In genomic region chr16:50781518-50781917, GRCh38 we compare ENCODE assay signal across 25 cellular contexts. TPM values are rescaled to one million over a fixed set of nuclear protein-coding genes. Genes with fewer than 3 reads are reported as not detected.
A peak's percentile ranks its signal among the peaks of the same experiment; 100 is the strongest.
DNase-seq lines count a peak whose midpoint lies in the region; ATAC-seq and TF ChIP-seq lines count a peak whose summit lies in the region.
"Had no signal": no experiment of that assay in that cellular context is flagged by ENCODE, and none has a peak within 500 bp of the region (broad histone marks: within the 10 kb centered on the region; RNA-seq: fewer than 3 reads in every experiment).

No MANE protein-coding gene starts in this region.

- H3K4me3 Mint-ChIP-seq in stimulated activated naive CD8-positive, alpha-beta T cell treated with anti-CD3 and anti-CD28 coated beads, Interleukin-15, Interleukin-2, amounts not matched to agents 100 ng/mL and 50 ng/mL, for 24 hours = no peak overlapping the region
- H3K4me3 Mint-ChIP-seq in T-helper 2 cell treated with Interferon-gamma antibody and Interleukin-4, amounts not matched to agents 5 μg/mL and 100 μg/mL, for 36 hours = peak overlapping the region; percentile 56
- no peak overlapping the region for H3K4me3 Mint-ChIP-seq in Calu3 (ENCODE audit: low read depth, unreplicated experiment)
- H3K4me3 Mint-ChIP-seq: stimulated activated memory B cell treated with anti-CD40 and anti-IgM and Interleukin-4, amounts not matched to agents 10 μg/mL and 1 μg/mL and 100 μg/mL, for 72 hours had no signal

- peaks cover 10% of the 10 kb centered on the region for H3K4me1 ChIP-seq in effector memory CD4-positive, alpha-beta T cell (ENCODE audit: control insufficient read depth, insufficient read depth, low read length, poor library complexity, severe bottlenecking)
- no peaks in the 10 kb centered on the region for H3K4me1 ChIP-seq in smooth muscle cell (ENCODE audit: low read depth)
- H3K4me1 ChIP-seq: left ventricle myocardium inferior, prostate gland, SJSA1, uterus had no signal

- H3K36me3 Mint-ChIP-seq in stimulated activated naive CD8-positive, alpha-beta T cell treated with anti-CD3 and anti-CD28 coated beads, Interleukin-15, Interleukin-2, amounts not matched to agents 100 ng/mL and 50 ng/mL, for 24 hours (ENCODE audit: low read depth) = peaks cover 73% of the 10 kb centered on the region
- H3K36me3 Mint-ChIP-seq in T-helper 2 cell treated with Interferon-gamma antibody and Interleukin-4, amounts not matched to agents 5 μg/mL and 100 μg/mL, for 36 hours (ENCODE audit: low read depth) = peaks cover 78% of the 10 kb centered on the region
- H3K36me3 Mint-ChIP-seq in Calu3 (ENCODE audit: insufficient read depth, unreplicated experiment) = no peaks in the 10 kb centered on the region

- DNase-seq in stimulated activated naive CD8-positive, alpha-beta T cell treated with anti-CD3 and anti-CD28 coated beads, Interleukin-15, Interleukin-2, amounts not matched to agents 100 U/mL and 50 U/mL, for 24 hours = no peak
- no peak for DNase-seq in T-helper 2 cell treated with Interferon-gamma antibody and Interleukin-4, amounts not matched to agents 5 μg/mL and 100 μg/mL, for 36 hours (ENCODE audit: low spot score)
- DNase-seq in effector memory CD4-positive, alpha-beta T cell = no peak
- no peak for DNase-seq in smooth muscle cell (lab: John Stamatoyannopoulos, UW; ENCODE audit: unreplicated experiment)
- DNase-seq in Calu3 = no peak
- DNase-seq in activated effector memory CD4-positive, alpha-beta T cell treated with anti-CD3 and anti-CD28 coated beads, Interleukin-2, amount 50 U/mL, for 16 hours = no peak
- DNase-seq: caudate nucleus, hippocampal formation, KG1, left ventricle myocardium inferior, MG63, NCI-H1105 treated with DMSO at 0.1 percent for 48 hours, NCI-H2029, NCI-H345, NCI-H774, nucleus accumbens, uterus had no signal

- H3K27ac ChIP-seq in effector memory CD4-positive, alpha-beta T cell (ENCODE audit: insufficient read depth, low read length, poor library complexity, severe bottlenecking) = peak overlapping the region; percentile 41
- H3K27ac ChIP-seq in smooth muscle cell (ENCODE audit: low read depth) = no peak overlapping the region
- H3K27ac ChIP-seq: C4-2B, left ventricle myocardium inferior, prostate gland, SJSA1, thoracic aorta, uterus had no signal

- no peak overlapping the region for H2AFZ ChIP-seq in smooth muscle cell (ENCODE audit: low read depth)

- no peaks in the 10 kb centered on the region for H3K9me3 ChIP-seq in effector memory CD4-positive, alpha-beta T cell (ENCODE audit: control insufficient read depth, low read length)
- no peaks in the 10 kb centered on the region for H3K9me3 ChIP-seq in smooth muscle cell (replicated peaks; ENCODE audit: low read depth)
- H3K9me3 ChIP-seq: left ventricle myocardium inferior, MG63, prostate gland, SJSA1, thoracic aorta, uterus had no signal

- WGBS in smooth muscle cell (ENCODE audit: low lambda C conversion rate) = 94% methylated on average over 3 of the region's 3 CpGs

- H3K36me3 ChIP-seq in effector memory CD4-positive, alpha-beta T cell (ENCODE audit: control insufficient read depth, insufficient read depth, low read length) = peaks cover 66% of the 10 kb centered on the region
- peaks cover 11% of the 10 kb centered on the region for H3K36me3 ChIP-seq in smooth muscle cell (ENCODE audit: low read depth)
- H3K36me3 ChIP-seq: MG63, prostate gland, uterus had no signal

- H3K27me3 Mint-ChIP-seq in stimulated activated naive CD8-positive, alpha-beta T cell treated with anti-CD3 and anti-CD28 coated beads, Interleukin-15, Interleukin-2, amounts not matched to agents 100 ng/mL and 50 ng/mL, for 24 hours = no peaks in the 10 kb centered on the region
- no peaks in the 10 kb centered on the region for H3K27me3 Mint-ChIP-seq in T-helper 2 cell treated with Interferon-gamma antibody and Interleukin-4, amounts not matched to agents 5 μg/mL and 100 μg/mL, for 36 hours (ENCODE audit: low read depth)
- no peaks in the 10 kb centered on the region for H3K27me3 Mint-ChIP-seq in Calu3 (ENCODE audit: unreplicated experiment)
- H3K27me3 Mint-ChIP-seq: stimulated activated memory B cell treated with anti-CD40 and anti-IgM and Interleukin-4, amounts not matched to agents 10 μg/mL and 1 μg/mL and 100 μg/mL, for 72 hours had no signal

- CTCF ChIA-PET in Calu3 (lab: Charles Lee) = no interaction called here

- no peak overlapping the region for H3K4me2 ChIP-seq in smooth muscle cell

- no TSS peak for BruUV-seq in Calu3 (replicated peaks; lab: Mats Ljungman, UMichigan)

- no peak overlapping the region for H3K9ac ChIP-seq in smooth muscle cell (ENCODE audit: low read depth)

- H3K79me2 ChIP-seq in smooth muscle cell (ENCODE audit: low read depth) = no peaks in the 10 kb centered on the region

- H3K9me3 Mint-ChIP-seq in stimulated activated naive CD8-positive, alpha-beta T cell treated with anti-CD3 and anti-CD28 coated beads, Interleukin-15, Interleukin-2, amounts not matched to agents 100 ng/mL and 50 ng/mL, for 24 hours = no peaks in the 10 kb centered on the region
- no peaks in the 10 kb centered on the region for H3K9me3 Mint-ChIP-seq in T-helper 2 cell treated with Interferon-gamma antibody and Interleukin-4, amounts not matched to agents 5 μg/mL and 100 μg/mL, for 36 hours
- H3K9me3 Mint-ChIP-seq in Calu3 (ENCODE audit: low read depth, unreplicated experiment) = no peaks in the 10 kb centered on the region
- H3K9me3 Mint-ChIP-seq: activated naive CD4-positive, alpha-beta T cell treated with anti-CD3 and anti-CD28 coated beads, Interleukin-2, amount 50 U/mL, for 72 hours; stimulated activated memory B cell treated with anti-CD40 and anti-IgM and Interleukin-4, amounts not matched to agents 10 μg/mL and 1 μg/mL and 100 μg/mL, for 72 hours had no signal

- peak overlapping the region; percentile 68 for H3K27ac Mint-ChIP-seq in stimulated activated naive CD8-positive, alpha-beta T cell treated with anti-CD3 and anti-CD28 coated beads, Interleukin-15, Interleukin-2, amounts not matched to agents 100 ng/mL and 50 ng/mL, for 24 hours
- H3K27ac Mint-ChIP-seq in T-helper 2 cell treated with Interferon-gamma antibody and Interleukin-4, amounts not matched to agents 5 μg/mL and 100 μg/mL, for 36 hours = peak overlapping the region; percentile 85
- no peak overlapping the region for H3K27ac Mint-ChIP-seq in Calu3 (ENCODE audit: unreplicated experiment)
- H3K27ac Mint-ChIP-seq: stimulated activated memory B cell treated with anti-CD40 and anti-IgM and Interleukin-4, amounts not matched to agents 10 μg/mL and 1 μg/mL and 100 μg/mL, for 72 hours had no signal

- intact Hi-C loops in Calu3 (cut with micrococcal nuclease; ENCODE audit: unreplicated experiment) = no loop called here

- H4K20me1 ChIP-seq in smooth muscle cell (ENCODE audit: low read depth) = peaks cover 3% of the 10 kb centered on the region

- no peak for TF ChIP-seq CTCF in smooth muscle cell (IDR thresholded peaks at IDR 0.05; ENCODE audit: borderline replicate concordance, insufficient read depth, poor library complexity, severe bottlenecking)
- TF ChIP-seq CTCF in Calu3 (IDR thresholded peaks at IDR 0.05; ENCODE audit: unreplicated experiment) = no peak

- H3K4me1 Mint-ChIP-seq in stimulated activated naive CD8-positive, alpha-beta T cell treated with anti-CD3 and anti-CD28 coated beads, Interleukin-15, Interleukin-2, amounts not matched to agents 100 ng/mL and 50 ng/mL, for 24 hours (ENCODE audit: low read depth) = peaks cover 41% of the 10 kb centered on the region
- H3K4me1 Mint-ChIP-seq in T-helper 2 cell treated with Interferon-gamma antibody and Interleukin-4, amounts not matched to agents 5 μg/mL and 100 μg/mL, for 36 hours (ENCODE audit: low read depth) = peaks cover 46% of the 10 kb centered on the region
- no peaks in the 10 kb centered on the region for H3K4me1 Mint-ChIP-seq in Calu3 (ENCODE audit: low read depth, unreplicated experiment)

- no peaks in the 10 kb centered on the region for H3F3A ChIP-seq in smooth muscle cell (ENCODE audit: low read depth)

- no peaks in the 10 kb centered on the region for H3K27me3 ChIP-seq in effector memory CD4-positive, alpha-beta T cell (replicated peaks; ENCODE audit: control insufficient read depth, insufficient read depth, low read length, poor library complexity, severe bottlenecking)
- no peaks in the 10 kb centered on the region for H3K27me3 ChIP-seq in smooth muscle cell (ENCODE audit: low read depth)
- H3K27me3 ChIP-seq: MG63, SJSA1, uterus had no signal

- no peak for ATAC-seq in stimulated activated naive CD8-positive, alpha-beta T cell treated with anti-CD3 and anti-CD28 coated beads, Interleukin-15, Interleukin-2, amounts not matched to agents 100 U/mL and 50 U/mL, for 24 hours
- ATAC-seq: sciatic nerve; stimulated activated memory B cell treated with anti-CD40 and anti-IgM and Interleukin-4, amounts not matched to agents 10 μg/mL and 1 μg/mL and 100 μg/mL, for 72 hours had no signal

- peak overlapping the region; percentile 12 for H3K4me3 ChIP-seq in effector memory CD4-positive, alpha-beta T cell (ENCODE audit: insufficient read depth, low read depth, low read length, poor library complexity, severe bottlenecking)
- no peak overlapping the region for H3K4me3 ChIP-seq in smooth muscle cell
- H3K4me3 ChIP-seq: left ventricle myocardium inferior, MG63, prostate gland, SJSA1, thoracic aorta, uterus had no signal

RNA-seq across cellular contexts. Expression of gene CYLD, which starts 39.6 kb away (rescaled TPM):
- total RNA-seq in smooth muscle cell (13.8 and 33.3 TPM in 2 replicates), Calu3 (2022) (29.2 and 31.8 TPM in 2 replicates)
- 10.2 and 11.3 TPM in 2 replicates for polyA plus RNA-seq in smooth muscle cell
